27 cellular contexts compared by ENCODE assay signal in the genomic region with DNA sequence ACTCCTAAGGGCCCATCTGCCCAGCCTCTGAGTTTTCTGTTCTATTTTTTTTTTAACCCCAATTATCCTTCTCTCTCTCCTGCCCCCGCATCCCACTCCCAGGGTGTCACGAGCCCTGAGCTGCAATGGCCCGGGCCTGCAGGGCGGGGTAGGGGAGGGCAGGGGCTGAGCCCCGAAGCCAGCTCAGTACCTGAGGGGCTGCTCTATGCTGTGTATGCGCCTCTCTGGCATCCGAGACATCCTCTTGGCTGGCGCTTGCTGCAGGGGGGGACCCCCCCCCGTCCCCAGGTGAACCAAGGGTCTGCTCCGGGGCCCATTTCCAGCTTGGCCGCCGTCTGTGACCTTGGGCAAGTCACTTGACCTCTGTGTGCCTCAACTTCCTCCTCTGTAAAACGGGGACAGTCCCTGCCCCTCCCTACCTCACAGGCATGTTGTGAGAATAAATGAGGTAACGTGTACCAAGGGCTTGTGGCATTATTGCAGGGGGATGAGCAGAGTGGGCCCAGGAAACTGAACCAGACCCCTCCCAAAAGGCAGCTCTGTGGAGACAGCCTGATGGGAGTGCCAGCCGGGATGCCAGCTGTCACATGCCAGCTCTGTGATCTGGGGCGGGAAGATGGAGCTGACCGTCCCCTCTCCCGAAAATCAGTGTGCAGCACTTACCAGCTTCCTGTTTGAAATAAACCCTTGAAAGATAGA. TPM values are rescaled to one million over a fixed set of nuclear protein-coding genes. Genes with fewer than 3 reads are reported as not detected.
A peak's percentile ranks its signal among the peaks of the same experiment; 100 is the strongest.
DNase-seq lines count a peak whose midpoint lies in the region; ATAC-seq, FAIRE-seq and TF ChIP-seq lines count a peak whose summit lies in the region.
"Had no signal": no experiment of that assay in that cellular context is flagged by ENCODE, and none has a peak within 500 bp of the region (broad histone marks: within the 10 kb centered on the region; RNA-seq: fewer than 3 reads in every experiment).

No MANE protein-coding gene starts in this region.

- H3K36me3 ChIP-seq in muscle layer of colon (ENCODE audit: insufficient read depth, low read length) = peaks cover 37% of the 10 kb centered on the region

- no peak overlapping the region for H3K9ac ChIP-seq in muscle layer of colon (ENCODE audit: low read length)

- CTCF ChIA-PET in A549 (lab: Yijun Ruan, JAX) = interaction anchor here (0.6 kb wide), 1 partner anchor 57 kb away, joined by 3 read pairs; no protein-coding TSS in a partner anchor

- no peaks in the 10 kb centered on the region for H3K4me1 ChIP-seq in A549
- peaks cover 35% of the 10 kb centered on the region for H3K4me1 ChIP-seq in muscle layer of colon (ENCODE audit: insufficient read depth, low read length)
- H3K4me1 ChIP-seq: upper lobe of right lung had no signal

- TF ChIP-seq RAD21 in A549 (conservative IDR thresholded peaks at IDR 0.05 in 1 of 2, IDR thresholded peaks at IDR 0.05 in 1 of 2) = no peak

- no peak overlapping the region for H3K4me2 ChIP-seq in A549
- H3K4me2 ChIP-seq: smooth muscle cell had no signal

- ATAC-seq in A549 (no peak), GM19328 (IDR thresholded peaks at IDR 0.05; ENCODE audit: unreplicated experiment) (no peak), GM21423 (IDR thresholded peaks at IDR 0.05; ENCODE audit: unreplicated experiment) (no peak)
- ATAC-seq: activated CD4-positive, CD25-positive, alpha-beta regulatory T cell treated with anti-CD3 and anti-CD28 coated beads, Interleukin-2, amount 50 U/mL, for 24 hours; left lobe of liver; naive thymus-derived CD8-positive, alpha-beta T cell; upper lobe of right lung had no signal

- DNase-seq in A549 (ENCODE audit: low read depth in 1 of 2, low spot score in 1 of 2) (no peak), NCI-H1694 (lab: John Stamatoyannopoulos, UW) (peak; percentile 28), NCI-H446 treated with DMSO at 0.1 percent for 48 hours (lab: John Stamatoyannopoulos, UW) (no peak)
- DNase-seq in activated CD8-positive, alpha-beta memory T cell treated with anti-CD3 and anti-CD28 coated beads for 24 hours = no peak
- DNase-seq: activated CD4-positive, alpha-beta memory T cell treated with anti-CD3 and anti-CD28 coated beads for 36 hours; activated CD8-positive, alpha-beta memory T cell treated with anti-CD3 and anti-CD28 coated beads, Interleukin-2, amount 50 U/mL, for 48 hours; aorta; CD8-positive, alpha-beta memory T cell; DMS153; midbrain; naive thymus-derived CD8-positive, alpha-beta T cell; NCI-H146; NCI-H526 treated with DMSO at 0.1 percent for 48 hours; occipital lobe; stimulated activated CD4-positive, alpha-beta T cell treated with anti-CD3 and anti-CD28 coated beads, Interleukin-1b, Interleukin-23, amount 100 ng/mL, for 48 hours; stimulated activated CD8-positive, alpha-beta memory T cell treated with anti-CD3 and anti-CD28 coated beads, Interleukin-4, amount 100 ng/mL, for 48 hours; stomach; T-helper 1 cell; upper lobe of right lung had no signal

- no peak for TF ChIP-seq POLR2A in A549 (IDR thresholded peaks at IDR 0.05; ENCODE audit: low read length)

- no peak overlapping the region for H3K27ac ChIP-seq in A549
- H3K27ac ChIP-seq in angular gyrus (ENCODE audit: low read depth, low read length) = peak overlapping the region; percentile 44
- H3K27ac ChIP-seq in muscle layer of colon (ENCODE audit: low read depth, low read length) = peak overlapping the region; percentile 73
- H3K27ac ChIP-seq: upper lobe of right lung had no signal

- no peak for TF ChIP-seq CTCF in A549 (IDR thresholded peaks at IDR 0.05)

- H3K4me3 ChIP-seq in A549 (no peak overlapping the region), muscle layer of colon (ENCODE audit: low read depth in 1 of 2, low read length in 2 of 2) (no peak overlapping the region)
- H3K4me3 ChIP-seq: smooth muscle cell, stomach, upper lobe of right lung had no signal

- TF ChIP-seq EP300 in A549 (IDR thresholded peaks at IDR 0.05) = no peak

- 85% methylated on average over 14 of the region's 18 CpGs for WGBS in A549 (ENCODE audit: missing lambda C conversion rate)

- no peak for FAIRE-seq in A549 (lab: Jason Lieb, UNC)
- FAIRE-seq: RCC 7860 had no signal

- H3K9me3 ChIP-seq in A549 (no peaks in the 10 kb centered on the region), muscle layer of colon (ENCODE audit: low read length) (no peaks in the 10 kb centered on the region)
- H3K9me3 ChIP-seq: stomach, upper lobe of right lung had no signal

- POLR2A ChIA-PET in A549 (lab: Yijun Ruan, JAX) = no interaction called here

- H3K27me3 ChIP-seq in muscle layer of colon (ENCODE audit: control insufficient read depth in 1 of 2, insufficient read depth in 2 of 2, low read length in 2 of 2) = no peaks in the 10 kb centered on the region
- H3K27me3 ChIP-seq: stomach, upper lobe of right lung had no signal

TF ChIP-seq in A549, 52 proteins besides CTCF, POLR2A, EP300 and RAD21:
- no peak for TF ChIP-seq KDM5A (IDR thresholded peaks at IDR 0.05)
- no peak for TF ChIP-seq NFE2L2 (conservative IDR thresholded peaks at IDR 0.05; ENCODE audit: low read length)
- TF ChIP-seq ESRRA (IDR thresholded peaks at IDR 0.05; ENCODE audit: borderline replicate concordance, low read length) = peak; percentile 74; the same call in 1 of the 2 replicates

RNA-seq across cellular contexts. Expression of gene MYL9, which starts 13.0 kb away (rescaled TPM):
- polyA plus RNA-seq in A549 (2011; rRNA removed) (1.9 and 2.2 TPM in 2 replicates), A549 (2017; fragmentation: RNase III; extraction: RNeasy Plus Mini Kit Qiagen cat#74134 plus additional on column Dnase treatment) (29.5 to 37.3 TPM (median 34.0 TPM) in 3 replicates)
- polyA plus RNA-seq in A549 (2012; cell fraction: cytosol; rRNA removed) = 4.9 and 6.5 TPM in 2 replicates
- polyA plus RNA-seq in A549 (2012; cell fraction: nucleus; rRNA removed) = 3.9 and 5.8 TPM in 2 replicates
- 3.5 and 3.6 TPM in 2 replicates for polyA minus RNA-seq in A549 (2011; rRNA and poly(A)+ RNA removed)
- polyA plus RNA-seq: CD8-positive, alpha-beta memory T cell had no signal

RNA-seq across cellular contexts. Expression of gene TGIF2, which starts 45.1 kb away (rescaled TPM):
- polyA plus RNA-seq in A549 (2011; rRNA removed) (5.1 and 5.5 TPM in 2 replicates), A549 (2017; fragmentation: RNase III; extraction: RNeasy Plus Mini Kit Qiagen cat#74134 plus additional on column Dnase treatment) (4.0 to 4.9 TPM (median 4.1 TPM) in 3 replicates)
- polyA plus RNA-seq in A549 (2012; cell fraction: cytosol; rRNA removed) = 5.7 and 10.6 TPM in 2 replicates
- 5.8 and 7.6 TPM in 2 replicates for polyA plus RNA-seq in A549 (2012; cell fraction: nucleus; rRNA removed)
- 4.2 and 5.7 TPM in 2 replicates for polyA minus RNA-seq in A549 (2011; rRNA and poly(A)+ RNA removed)

Comparison
In these comparisons a context has a peak if more than half of its experiments do, and no peak if none do; other contexts are left out.
1. H3K27ac ChIP-seq: peak in angular gyrus (single experiment) and muscle layer of colon (single experiment); none in A549 (0 of 2).